Comparison of ENCODE assay signal across 8 cellular contexts in genomic region chr3:135157045-135157444, GRCh38.
"Had no signal": no experiment of that assay in that cellular context is flagged by ENCODE, and none has a peak within 500 bp of the region (broad histone marks: within the 10 kb centered on the region; RNA-seq: fewer than 3 reads in every experiment).

No MANE protein-coding gene starts in this region.

- FAIRE-seq: H1, H54, K562 had no signal

- DNase-seq: H9, HCEC 1CT, IMR-90 had no signal

- H3K4me3 ChIP-seq: GM23338, K562 had no signal

- H3K4me2 ChIP-seq: GM23338 had no signal

- H3K27ac ChIP-seq: HL-60 had no signal

- H2AFZ ChIP-seq: GM23338 had no signal

- ATAC-seq: GM23338, K562 had no signal
